In genomic region chr1:53593758-53594380, GRCh38 we compare ENCODE assay signal across 11 cellular contexts.
DNase-seq lines count a peak whose midpoint lies in the region; ATAC-seq and TF ChIP-seq lines count a peak whose summit lies in the region.
"Had no signal": no experiment of that assay in that cellular context is flagged by ENCODE, and none has a peak within 500 bp of the region (broad histone marks: within the 10 kb centered on the region; RNA-seq: fewer than 3 reads in every experiment).

No MANE protein-coding gene starts in this region.

- no peaks in the 10 kb centered on the region for H3K36me3 ChIP-seq in BE2C
- H3K36me3 ChIP-seq in lung (ENCODE audit: control insufficient read depth in 2 of 2, insufficient read depth in 2 of 2, low read length in 2 of 2) = no peaks in the 10 kb centered on the region

- H3K27me3 ChIP-seq in BE2C (no peaks in the 10 kb centered on the region), lung (ENCODE audit: control insufficient read depth, insufficient read depth) (no peaks in the 10 kb centered on the region)
- H3K27me3 ChIP-seq in CD4-positive, alpha-beta T cell (ENCODE audit: control insufficient read depth, insufficient read depth, low read length) = no peaks in the 10 kb centered on the region

- intact Hi-C loops in CD4-positive, alpha-beta T cell (cut with DNase I, micrococcal nuclease) = no loop called here

- CTCF ChIA-PET in CD4-positive, alpha-beta T cell (lab: Charles Lee) = no interaction called here

- no peak overlapping the region for H3K27ac Mint-ChIP-seq in effector memory CD8-positive, alpha-beta T cell
- H3K27ac Mint-ChIP-seq in CD4-positive, alpha-beta T cell = no peak overlapping the region
- H3K27ac Mint-ChIP-seq: dendritic cell treated with granulocyte-macrophage colony-stimulating factor and Interleukin-4, amounts not matched to agents 40 ng/mL and 50 ng/mL, for 4 days; naive B cell had no signal

- no peak for TF ChIP-seq EP300 in Ishikawa (IDR thresholded peaks at IDR 0.05; ENCODE audit: borderline replicate concordance)

- H3K4me1 ChIP-seq in BE2C (no peaks in the 10 kb centered on the region), lung (ENCODE audit: control insufficient read depth in 2 of 2, insufficient read depth in 2 of 2, low read length in 2 of 2) (peaks cover 0 to 3% of the 10 kb centered on the region in 2 donors)

- DNase-seq in BE2C (no peak), lung (ENCODE audit: low spot score) (peak; percentile 45), NCI-H748 (lab: John Stamatoyannopoulos, UW; ENCODE audit: unreplicated experiment) (no peak), NCI-H748 treated with DMSO at 0.1 percent for 48 hours (lab: John Stamatoyannopoulos, UW) (no peak)
- DNase-seq in effector memory CD8-positive, alpha-beta T cell = no peak
- DNase-seq in CD4-positive, alpha-beta T cell = no peak
- DNase-seq: COR-L47, naive B cell had no signal

- no peak overlapping the region for H3K27ac ChIP-seq in lung (ENCODE audit: low read depth in 1 of 2, low read length in 1 of 2)
- H3K27ac ChIP-seq in CD4-positive, alpha-beta T cell (ENCODE audit: low read depth, low read length) = no peak overlapping the region

- peaks cover 6 to 7% of the 10 kb centered on the region in 2 donors for H3K4me1 Mint-ChIP-seq in effector memory CD8-positive, alpha-beta T cell (ENCODE audit: low read depth in 2 of 2)
- no peaks in the 10 kb centered on the region for H3K4me1 Mint-ChIP-seq in CD4-positive, alpha-beta T cell (ENCODE audit: low read depth)
- H3K4me1 Mint-ChIP-seq: naive B cell had no signal

- H3K9me3 ChIP-seq in BE2C = no peaks in the 10 kb centered on the region
- H3K9me3 ChIP-seq in lung (ENCODE audit: control insufficient read depth in 2 of 2, insufficient read depth in 1 of 2, low read length in 1 of 2) = no peaks in the 10 kb centered on the region
- no peaks in the 10 kb centered on the region for H3K9me3 ChIP-seq in CD4-positive, alpha-beta T cell (ENCODE audit: control insufficient read depth, low read length)

- H3K27me3 Mint-ChIP-seq in effector memory CD8-positive, alpha-beta T cell = peaks cover 0 to 8% of the 10 kb centered on the region in 2 donors
- H3K27me3 Mint-ChIP-seq in CD4-positive, alpha-beta T cell = no peaks in the 10 kb centered on the region
- H3K27me3 Mint-ChIP-seq: dendritic cell treated with granulocyte-macrophage colony-stimulating factor and Interleukin-4, amounts not matched to agents 40 ng/mL and 50 ng/mL, for 4 days had no signal

- WGBS in lung, 2 donors = 66 to 69% methylated on average over 23 to 27 of the region's 27 CpGs

- H3K4me3 ChIP-seq in BE2C (ENCODE audit: low read depth, low read length) (no peak overlapping the region), lung (no peak overlapping the region)

- H3K4me3 Mint-ChIP-seq in effector memory CD8-positive, alpha-beta T cell = no peak overlapping the region
- H3K4me3 Mint-ChIP-seq in CD4-positive, alpha-beta T cell = no peak overlapping the region
- H3K4me3 Mint-ChIP-seq: dendritic cell treated with granulocyte-macrophage colony-stimulating factor and Interleukin-4, amounts not matched to agents 40 ng/mL and 50 ng/mL, for 4 days; naive B cell had no signal

- H3K9me3 Mint-ChIP-seq in effector memory CD8-positive, alpha-beta T cell = no peaks in the 10 kb centered on the region
- H3K9me3 Mint-ChIP-seq in CD4-positive, alpha-beta T cell = no peaks in the 10 kb centered on the region
- H3K9me3 Mint-ChIP-seq: dendritic cell treated with granulocyte-macrophage colony-stimulating factor and Interleukin-4, amounts not matched to agents 40 ng/mL and 50 ng/mL, for 4 days; naive B cell had no signal

- ATAC-seq in effector memory CD8-positive, alpha-beta T cell (replicated peaks) = peak; percentile 36
- ATAC-seq in lung (ENCODE audit: insufficient read depth, low FRiP score) = peak; percentile 70
- no peak for ATAC-seq in CD4-positive, alpha-beta T cell (ENCODE audit: poor library complexity)
- no peak for ATAC-seq in HG03097 (IDR thresholded peaks at IDR 0.05; ENCODE audit: low FRiP score, unreplicated experiment)

- peak; percentile 39; the same call in 1 of the 2 replicates for TF ChIP-seq RAD21 in Ishikawa (IDR thresholded peaks at IDR 0.05; ENCODE audit: low read depth)

- peak; percentile 12; the same call in 1 of the 2 replicates for TF ChIP-seq CTCF in BE2C (IDR thresholded peaks at IDR 0.05; ENCODE audit: low read depth, low read length)
- TF ChIP-seq CTCF in lung (IDR thresholded peaks at IDR 0.05; ENCODE audit: control extremely low read depth, extremely low read depth) = no peak
- TF ChIP-seq CTCF in CD4-positive, alpha-beta T cell (IDR thresholded peaks at IDR 0.05) = no peak

- POLR2A ChIA-PET in CD4-positive, alpha-beta T cell (lab: Charles Lee) = no interaction called here

- H3K36me3 Mint-ChIP-seq in effector memory CD8-positive, alpha-beta T cell (ENCODE audit: insufficient read depth) = no peaks in the 10 kb centered on the region
- no peaks in the 10 kb centered on the region for H3K36me3 Mint-ChIP-seq in CD4-positive, alpha-beta T cell (ENCODE audit: low read depth)
- H3K36me3 Mint-ChIP-seq: naive B cell had no signal

TF ChIP-seq in Ishikawa, 13 proteins besides CTCF, POLR2A, EP300 and RAD21:
- TF ChIP-seq CEBPB (IDR thresholded peaks at IDR 0.05) = no peak
- TF ChIP-seq EGR1 (IDR thresholded peaks at IDR 0.05) = no peak
- no peak for TF ChIP-seq TAF1 (IDR thresholded peaks at IDR 0.05; ENCODE audit: low read depth)
- TF ChIP-seq, protein P1, sequence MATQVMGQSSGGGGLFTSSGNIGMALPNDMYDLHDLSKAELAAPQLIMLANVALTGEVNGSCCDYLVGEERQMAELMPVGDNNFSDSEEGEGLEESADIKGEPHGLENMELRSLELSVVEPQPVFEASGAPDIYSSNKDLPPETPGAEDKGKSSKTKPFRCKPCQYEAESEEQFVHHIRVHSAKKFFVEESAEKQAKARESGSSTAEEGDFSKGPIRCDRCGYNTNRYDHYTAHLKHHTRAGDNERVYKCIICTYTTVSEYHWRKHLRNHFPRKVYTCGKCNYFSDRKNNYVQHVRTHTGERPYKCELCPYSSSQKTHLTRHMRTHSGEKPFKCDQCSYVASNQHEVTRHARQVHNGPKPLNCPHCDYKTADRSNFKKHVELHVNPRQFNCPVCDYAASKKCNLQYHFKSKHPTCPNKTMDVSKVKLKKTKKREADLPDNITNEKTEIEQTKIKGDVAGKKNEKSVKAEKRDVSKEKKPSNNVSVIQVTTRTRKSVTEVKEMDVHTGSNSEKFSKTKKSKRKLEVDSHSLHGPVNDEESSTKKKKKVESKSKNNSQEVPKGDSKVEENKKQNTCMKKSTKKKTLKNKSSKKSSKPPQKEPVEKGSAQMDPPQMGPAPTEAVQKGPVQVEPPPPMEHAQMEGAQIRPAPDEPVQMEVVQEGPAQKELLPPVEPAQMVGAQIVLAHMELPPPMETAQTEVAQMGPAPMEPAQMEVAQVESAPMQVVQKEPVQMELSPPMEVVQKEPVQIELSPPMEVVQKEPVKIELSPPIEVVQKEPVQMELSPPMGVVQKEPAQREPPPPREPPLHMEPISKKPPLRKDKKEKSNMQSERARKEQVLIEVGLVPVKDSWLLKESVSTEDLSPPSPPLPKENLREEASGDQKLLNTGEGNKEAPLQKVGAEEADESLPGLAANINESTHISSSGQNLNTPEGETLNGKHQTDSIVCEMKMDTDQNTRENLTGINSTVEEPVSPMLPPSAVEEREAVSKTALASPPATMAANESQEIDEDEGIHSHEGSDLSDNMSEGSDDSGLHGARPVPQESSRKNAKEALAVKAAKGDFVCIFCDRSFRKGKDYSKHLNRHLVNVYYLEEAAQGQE (IDR thresholded peaks at IDR 0.05; ENCODE audit: low read depth) = no peak
- TF ChIP-seq TEAD4 (IDR thresholded peaks at IDR 0.05) = no peak
- no peak for TF ChIP-seq CREB1 (IDR thresholded peaks at IDR 0.05; ENCODE audit: low read depth)
- TF ChIP-seq FOXM1 (IDR thresholded peaks at IDR 0.05; ENCODE audit: borderline replicate concordance, low read depth) = no peak
- no peak for TF ChIP-seq YY1 (IDR thresholded peaks at IDR 0.05; ENCODE audit: low read depth)
- TF ChIP-seq ZBTB7A (IDR thresholded peaks at IDR 0.05; ENCODE audit: low read depth) = no peak
- TF ChIP-seq, protein P2, sequence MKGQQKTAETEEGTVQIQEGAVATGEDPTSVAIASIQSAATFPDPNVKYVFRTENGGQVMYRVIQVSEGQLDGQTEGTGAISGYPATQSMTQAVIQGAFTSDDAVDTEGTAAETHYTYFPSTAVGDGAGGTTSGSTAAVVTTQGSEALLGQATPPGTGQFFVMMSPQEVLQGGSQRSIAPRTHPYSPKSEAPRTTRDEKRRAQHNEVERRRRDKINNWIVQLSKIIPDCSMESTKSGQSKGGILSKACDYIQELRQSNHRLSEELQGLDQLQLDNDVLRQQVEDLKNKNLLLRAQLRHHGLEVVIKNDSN (IDR thresholded peaks at IDR 0.05) = no peak
- no peak for TF ChIP-seq TCF12 (IDR thresholded peaks at IDR 0.05; ENCODE audit: low read depth)
- no peak for TF ChIP-seq NFIC (IDR thresholded peaks at IDR 0.05)
- TF ChIP-seq, protein P3, sequence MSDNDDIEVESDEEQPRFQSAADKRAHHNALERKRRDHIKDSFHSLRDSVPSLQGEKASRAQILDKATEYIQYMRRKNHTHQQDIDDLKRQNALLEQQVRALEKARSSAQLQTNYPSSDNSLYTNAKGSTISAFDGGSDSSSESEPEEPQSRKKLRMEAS (IDR thresholded peaks at IDR 0.05) = no peak

Comparison
In these comparisons a context has a peak if more than half of its experiments do, and no peak if none do; other contexts are left out.
1. ATAC-seq: peak in effector memory CD8-positive, alpha-beta T cell (single experiment) and lung (single experiment); none in CD4-positive, alpha-beta T cell (single experiment) and HG03097 (single experiment).